In the genomic region with DNA sequence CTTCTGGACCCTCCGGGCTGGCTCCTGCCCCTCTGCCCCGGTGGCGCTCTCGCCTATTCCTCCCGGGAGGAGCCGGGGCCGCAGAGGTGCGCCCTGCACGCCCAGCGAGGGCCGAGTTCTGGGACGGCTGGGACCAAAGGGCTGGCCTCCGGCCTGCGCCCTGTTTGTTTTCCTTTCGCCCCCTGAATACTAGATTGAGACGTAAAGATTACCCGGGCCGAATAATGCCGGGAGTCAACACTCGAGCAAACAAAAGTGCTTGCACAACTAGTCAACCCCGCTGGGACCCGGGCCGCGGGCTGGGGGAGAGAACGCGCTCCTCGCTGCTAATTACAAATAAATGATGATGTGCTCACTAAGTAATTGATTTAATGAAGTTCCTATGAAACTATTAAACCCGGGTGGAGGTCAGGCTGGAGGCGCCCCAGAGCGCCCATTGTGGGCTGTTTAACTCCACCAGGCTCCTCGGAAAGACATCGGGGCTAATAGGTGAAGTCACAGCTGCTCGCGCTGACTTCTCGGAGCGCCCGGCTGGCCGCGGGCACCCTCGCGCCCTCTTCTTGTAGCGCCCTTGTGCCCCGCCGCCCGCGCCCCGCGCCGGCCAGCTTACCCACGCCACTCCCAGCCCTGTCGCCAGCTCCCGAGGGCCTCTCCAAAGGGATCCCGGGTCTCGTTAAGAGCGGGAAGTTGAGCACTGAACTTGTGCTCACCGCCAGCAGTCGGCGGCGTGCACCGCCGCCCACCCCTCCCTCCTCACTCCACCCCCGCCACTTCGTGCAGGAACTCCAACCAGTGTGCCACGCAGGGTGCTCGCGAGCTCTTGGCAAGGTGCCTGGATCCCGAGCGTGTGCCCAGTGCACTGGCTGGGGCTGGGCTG, we compare ENCODE assay signal across 10 cellular contexts. TPM values are rescaled to one million over a fixed set of nuclear protein-coding genes. Genes with fewer than 3 reads are reported as not detected.
A peak's percentile ranks its signal among the peaks of the same experiment; 100 is the strongest.
DNase-seq lines count a peak whose midpoint lies in the region; ATAC-seq and TF ChIP-seq lines count a peak whose summit lies in the region.
"Had no signal": no experiment of that assay in that cellular context is flagged by ENCODE, and none has a peak within 500 bp of the region (broad histone marks: within the 10 kb centered on the region; RNA-seq: fewer than 3 reads in every experiment).

No MANE protein-coding gene starts in this region.

- H3K27me3 Mint-ChIP-seq in activated CD4-positive, alpha-beta T cell treated with anti-CD3 and anti-CD28 coated beads, Interleukin-2, amount 10 ng/mL, durations not matched to agents 7 days and 5 days: peaks cover 91% of the 10 kb centered on the region
- peaks cover 89% of the 10 kb centered on the region for H3K27me3 Mint-ChIP-seq in stimulated activated naive CD8-positive, alpha-beta T cell treated with anti-CD3 and anti-CD28 coated beads, Interleukin-15, Interleukin-2, amounts not matched to agents 100 ng/mL and 50 ng/mL, for 24 hours

- ATAC-seq in GM18909 (IDR thresholded peaks at IDR 0.05; ENCODE audit: poor library complexity, unreplicated experiment): no peak

- POLR2A ChIA-PET in activated CD4-positive, alpha-beta T cell treated with anti-CD3 and anti-CD28 coated beads, Interleukin-2, amount 10 ng/mL, durations not matched to agents 7 days and 5 days (lab: Charles Lee): no interaction called here

- H3K9ac ChIP-seq in adipocyte (ENCODE audit: low read length): no peak overlapping the region

- intact Hi-C loops in ovary (cut with DNase I): no loop called here

- peaks cover 2% of the 10 kb centered on the region for H3K9me3 Mint-ChIP-seq in activated CD4-positive, alpha-beta T cell treated with anti-CD3 and anti-CD28 coated beads, Interleukin-2, amount 10 ng/mL, durations not matched to agents 7 days and 5 days
- no peaks in the 10 kb centered on the region for H3K9me3 Mint-ChIP-seq in stimulated activated naive CD8-positive, alpha-beta T cell treated with anti-CD3 and anti-CD28 coated beads, Interleukin-15, Interleukin-2, amounts not matched to agents 100 ng/mL and 50 ng/mL, for 24 hours

- H3K4me3 Mint-ChIP-seq in activated CD4-positive, alpha-beta T cell treated with anti-CD3 and anti-CD28 coated beads, Interleukin-2, amount 10 ng/mL, durations not matched to agents 7 days and 5 days: peak overlapping the region; percentile 19
- peak overlapping the region; percentile 58 for H3K4me3 Mint-ChIP-seq in stimulated activated naive CD8-positive, alpha-beta T cell treated with anti-CD3 and anti-CD28 coated beads, Interleukin-15, Interleukin-2, amounts not matched to agents 100 ng/mL and 50 ng/mL, for 24 hours

- 1 to 2% (median 2%) methylated on average over 62 to 68 of the region's 68 CpGs for WGBS in ovary, 3 donors

- no peak overlapping the region for H3K27ac ChIP-seq in ovary

- H3K36me3 Mint-ChIP-seq in activated CD4-positive, alpha-beta T cell treated with anti-CD3 and anti-CD28 coated beads, Interleukin-2, amount 10 ng/mL, durations not matched to agents 7 days and 5 days (ENCODE audit: low read depth): no peaks in the 10 kb centered on the region
- no peaks in the 10 kb centered on the region for H3K36me3 Mint-ChIP-seq in stimulated activated naive CD8-positive, alpha-beta T cell treated with anti-CD3 and anti-CD28 coated beads, Interleukin-15, Interleukin-2, amounts not matched to agents 100 ng/mL and 50 ng/mL, for 24 hours (ENCODE audit: low read depth)

- CTCF ChIA-PET in activated CD4-positive, alpha-beta T cell treated with anti-CD3 and anti-CD28 coated beads, Interleukin-2, amount 10 ng/mL, durations not matched to agents 7 days and 5 days (lab: Charles Lee): interaction anchor here (0.5 to 1.2 kb wide), 5 partner anchors 24 to 290 kb away, joined by 3 to 4 read pairs (median 3); no protein-coding TSS in a partner anchor

- H3K27me3 ChIP-seq in adipocyte (replicated peaks; ENCODE audit: control insufficient read depth, insufficient read depth, low read length) (peaks cover 85% of the 10 kb centered on the region), ovary (peaks cover 2% of the 10 kb centered on the region)

- H3K4me3 ChIP-seq in adipocyte (ENCODE audit: low read length): peak overlapping the region; percentile 69
- H3K4me3 ChIP-seq in ovary: no peak overlapping the region

- H3K36me3 ChIP-seq in adipocyte (ENCODE audit: control insufficient read depth, insufficient read depth, low read length, severe bottlenecking) (no peaks in the 10 kb centered on the region), ovary (no peaks in the 10 kb centered on the region)

- DNase-seq in activated CD4-positive, alpha-beta T cell treated with anti-CD3 and anti-CD28 coated beads, Interleukin-2, amount 10 ng/mL, durations not matched to agents 7 days and 5 days: no peak
- no peak for DNase-seq in activated CD4-positive, alpha-beta T cell treated with anti-CD3 and anti-CD28 coated beads, Interleukin-2, amount 50 U/mL, for 1 hour
- DNase-seq in adipocyte (ENCODE audit: low read depth): no peak
- DNase-seq in left kidney (ENCODE audit: low read depth, low spot score): peak; percentile 47
- no peak for DNase-seq in ovary
- DNase-seq in NCI-H82 (lab: John Stamatoyannopoulos, UW): no peak
- DNase-seq: activated gamma-delta T cell had no signal

- H3K4me1 ChIP-seq in adipocyte (ENCODE audit: control insufficient read depth, insufficient read depth, low read length) (peaks cover 9% of the 10 kb centered on the region), ovary (ENCODE audit: insufficient read depth) (peaks cover 7% of the 10 kb centered on the region)

- no peak for TF ChIP-seq EP300 in ovary (IDR thresholded peaks at IDR 0.05)

- no peak for TF ChIP-seq CTCF in ovary (IDR thresholded peaks at IDR 0.05)

- H3K27ac Mint-ChIP-seq in activated CD4-positive, alpha-beta T cell treated with anti-CD3 and anti-CD28 coated beads, Interleukin-2, amount 10 ng/mL, durations not matched to agents 7 days and 5 days: peak overlapping the region; percentile 31
- H3K27ac Mint-ChIP-seq in stimulated activated naive CD8-positive, alpha-beta T cell treated with anti-CD3 and anti-CD28 coated beads, Interleukin-15, Interleukin-2, amounts not matched to agents 100 ng/mL and 50 ng/mL, for 24 hours: no peak overlapping the region

- no peaks in the 10 kb centered on the region for H3K9me3 ChIP-seq in adipocyte (ENCODE audit: control insufficient read depth, low read length)
- no peaks in the 10 kb centered on the region for H3K9me3 ChIP-seq in ovary

- no peak for TF ChIP-seq POLR2A in ovary (IDR thresholded peaks at IDR 0.05)

- H3K4me1 Mint-ChIP-seq in activated CD4-positive, alpha-beta T cell treated with anti-CD3 and anti-CD28 coated beads, Interleukin-2, amount 10 ng/mL, durations not matched to agents 7 days and 5 days: peaks cover 18% of the 10 kb centered on the region
- peaks cover 20% of the 10 kb centered on the region for H3K4me1 Mint-ChIP-seq in stimulated activated naive CD8-positive, alpha-beta T cell treated with anti-CD3 and anti-CD28 coated beads, Interleukin-15, Interleukin-2, amounts not matched to agents 100 ng/mL and 50 ng/mL, for 24 hours (ENCODE audit: low read depth)

RNA-seq across cellular contexts. Expression of gene ZIC5, which starts 14.9 kb away (rescaled TPM):
- not detected for total RNA-seq in activated CD4-positive, alpha-beta T cell treated with anti-CD3 and anti-CD28 coated beads, Interleukin-2, amount 10 ng/mL, durations not matched to agents 7 days and 5 days
- under 1 TPM in 2 of 7 donors, not detected in 5; 0.10 to 0.11 TPM for total RNA-seq in ovary
- polyA plus RNA-seq in ovary: not detected
- total RNA-seq: RPMI7951 had no signal

RNA-seq across cellular contexts. Expression of gene ZIC2, which starts 24.9 kb away (rescaled TPM):
- total RNA-seq in activated CD4-positive, alpha-beta T cell treated with anti-CD3 and anti-CD28 coated beads, Interleukin-2, amount 10 ng/mL, durations not matched to agents 7 days and 5 days: not detected
- total RNA-seq in ovary: under 1 TPM in 1 of 7 donors, not detected in 6; 0.36 TPM
- under 1 TPM; 0.02 to 0.07 TPM for polyA plus RNA-seq in ovary
